Comparison of ENCODE assay signal across 8 cellular contexts in the genomic region with DNA sequence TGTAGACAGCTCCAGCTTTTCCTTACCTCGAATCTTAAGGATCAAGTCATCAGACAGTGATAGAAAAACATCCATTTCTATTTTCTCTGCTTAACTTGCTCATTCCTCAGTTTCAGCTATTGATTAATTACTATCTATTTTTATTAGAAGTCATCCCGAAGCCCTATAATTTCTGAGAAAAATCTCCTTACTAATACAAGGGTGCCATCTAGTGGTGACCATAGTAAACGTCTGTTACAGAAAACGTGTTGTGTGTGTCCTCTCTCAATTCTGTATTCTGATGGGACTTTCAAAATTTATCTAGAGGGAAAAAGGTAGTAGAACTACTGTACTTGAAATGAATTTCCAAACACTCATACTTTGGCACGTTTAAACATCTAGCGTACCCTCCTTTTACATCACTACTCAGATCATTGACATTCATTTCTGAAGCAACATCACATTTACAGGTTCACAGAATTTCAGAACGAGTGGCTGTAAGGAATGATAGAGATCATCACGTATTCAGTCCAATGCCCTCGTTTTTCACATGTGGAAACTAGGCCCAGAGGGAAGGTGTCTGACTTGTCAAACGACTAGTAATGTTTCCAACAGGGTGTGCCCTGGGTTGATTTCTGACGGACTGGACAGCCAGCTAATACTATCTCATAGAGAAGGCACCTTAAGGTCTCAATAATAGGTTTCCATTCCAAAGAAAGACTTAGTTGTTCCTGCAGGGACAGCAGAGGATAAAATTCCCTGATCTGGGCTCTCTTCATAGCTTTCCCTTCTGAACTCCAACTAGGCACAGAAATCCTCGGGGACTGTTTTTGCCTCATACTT. TPM values are rescaled to one million over a fixed set of nuclear protein-coding genes. Genes with fewer than 3 reads are reported as not detected.
DNase-seq lines count a peak whose midpoint lies in the region; ATAC-seq, FAIRE-seq and TF ChIP-seq lines count a peak whose summit lies in the region.

No MANE protein-coding gene starts in this region.

- no peak overlapping the region for H3K4me2 ChIP-seq in parathyroid adenoma (ENCODE audit: low read length)

- peak; percentile 57 for TF ChIP-seq CTCF in foreskin fibroblast (IDR thresholded peaks at IDR 0.05; ENCODE audit: low read depth, low read length)
- peak; percentile 76 for TF ChIP-seq CTCF in parathyroid adenoma (IDR thresholded peaks at IDR 0.05)

- DNase-seq in Right ventricle myocardium superior: no peak
- no peak for DNase-seq in cardiac septum (ENCODE audit: low spot score)
- DNase-seq in NCI-H1436 treated with DMSO at 0.1 percent for 48 hours (lab: John Stamatoyannopoulos, UW): peak; percentile 33
- peak; percentile 25 to 77 for DNase-seq in foreskin fibroblast

- no peak overlapping the region for H3K27ac ChIP-seq in parathyroid adenoma

- no peak overlapping the region for H2AFZ ChIP-seq in parathyroid adenoma

- H3K79me2 ChIP-seq in parathyroid adenoma: no peaks in the 10 kb centered on the region

- intact Hi-C loops in Right ventricle myocardium superior (cut with DNase I): loop anchor here (5.0 kb wide), 1 partner anchor 232 kb away; no protein-coding TSS in a partner anchor
- intact Hi-C loops in cardiac septum (cut with DNase I): loop anchor here (5.0 kb wide), 1 partner anchor 232 kb away; no protein-coding TSS in a partner anchor

- H3K4me1 ChIP-seq in parathyroid adenoma: no peaks in the 10 kb centered on the region

- ATAC-seq in Right ventricle myocardium superior (ENCODE audit: poor library complexity) (peak; percentile 64), GM21526 (IDR thresholded peaks at IDR 0.05; ENCODE audit: low FRiP score, unreplicated experiment) (no peak), HG02610 (IDR thresholded peaks at IDR 0.05; ENCODE audit: unreplicated experiment) (no peak)

- no peaks in the 10 kb centered on the region for H3K27me3 ChIP-seq in parathyroid adenoma (ENCODE audit: control insufficient read depth, insufficient read depth, low read length)

- FAIRE-seq in TTC549 (lab: Jason Lieb, UNC): peak; percentile 73

- no peaks in the 10 kb centered on the region for H3K36me3 ChIP-seq in parathyroid adenoma (ENCODE audit: control insufficient read depth, insufficient read depth, low read length)

- H3K9ac ChIP-seq in parathyroid adenoma: no peak overlapping the region

- H3K9me3 ChIP-seq in parathyroid adenoma (ENCODE audit: control insufficient read depth, low read length): no peaks in the 10 kb centered on the region

- H3K4me3 ChIP-seq in foreskin fibroblast (ENCODE audit: low read depth in 1 of 2, low read length in 2 of 2) (no peak overlapping the region), parathyroid adenoma (ENCODE audit: low read depth, low read length) (no peak overlapping the region)

RNA-seq across cellular contexts. Expression of gene HACD2, which starts 25.6 kb away (rescaled TPM):
- total RNA-seq in Right ventricle myocardium superior (9.1 TPM), cardiac septum (12.3 TPM)

Comparison
In these comparisons a context has a peak if more than half of its experiments do, and no peak if none do; other contexts are left out.
1. DNase-seq: peak in NCI-H1436 treated with DMSO at 0.1 percent for 48 hours (single experiment) and foreskin fibroblast (2 of 2); none in Right ventricle myocardium superior (single experiment) and cardiac septum (single experiment).